ENCODE assay signal across 8 cellular contexts in genomic region chr2:202238234-202239197, GRCh38. TPM values are rescaled to one million over a fixed set of nuclear protein-coding genes. Genes with fewer than 3 reads are reported as not detected.
DNase-seq lines count a peak whose midpoint lies in the region; ATAC-seq and TF ChIP-seq lines count a peak whose summit lies in the region.

Gene SUMO1, minus strand, starts transcription at chr2:202238597. Its CDS starts 146 bp downstream, at chr2:202238451.

- DNase-seq in GM13977 (ENCODE audit: low spot score), result peak; percentile 91
- peak; percentile 76 for DNase-seq in NCI-H146 treated with DMSO at 0.1 percent for 48 hours (lab: John Stamatoyannopoulos, UW; ENCODE audit: unreplicated experiment)
- peak; percentile 86 for DNase-seq in amniotic epithelial cell (ENCODE audit: low read depth)
- DNase-seq in heart right ventricle, result peak; percentile 90 to 91
- DNase-seq in posterior cingulate gyrus, result peak; percentile 85 to 99 (median 94)
- peak; percentile 92 for DNase-seq in type B pancreatic cell (ENCODE audit: extremely low spot score, unreplicated experiment)

- peak within 1 kb of the TSS; percentile 62 to 99 (median 93) for H3K4me3 ChIP-seq in heart right ventricle

- peaks cover 4% of the 10 kb centered on the region for H3K36me3 Mint-ChIP-seq in type B pancreatic cell

- H3K9me3 ChIP-seq in heart right ventricle, result no peaks in the 10 kb centered on the region

- in situ Hi-C loops in GM13977 (cut with MboI; ENCODE audit: low pct_unique_long_range_greater_than_20kb, low sequenced_read_pairs, unreplicated experiment), result no loop called here

- H3K9me3 Mint-ChIP-seq in type B pancreatic cell, result no peaks in the 10 kb centered on the region

- peaks cover 3 to 42% (median 24%) of the 10 kb centered on the region in 9 donors for H3K4me1 ChIP-seq in heart right ventricle

- 2 to 3% methylated on average over 49 to 54 of the region's 54 CpGs for WGBS in heart right ventricle, 2 donors

- H3K27me3 ChIP-seq in heart right ventricle, result no peaks in the 10 kb centered on the region

- peaks cover 21% of the 10 kb centered on the region for H3K4me1 Mint-ChIP-seq in type B pancreatic cell (ENCODE audit: unreplicated experiment)

- peak within 1 kb of the TSS; percentile 99 for H3K4me3 Mint-ChIP-seq in type B pancreatic cell

- intact Hi-C loops in T-helper 1 cell treated with Interleukin-12 subunit alpha and Interleukin-12 subunit beta and Interleukin-4 antibody, amounts not matched to agents 30 ng/mL and 1 ng/mL, for 36 hours (cut with micrococcal nuclease), result loop anchor here (1.0 to 5.0 kb wide), 11 partner anchors 27 to 1426 kb away; partner anchors contain the start of genes BMPR2, CLK1, FZD7 and NOP58
- intact Hi-C loops in heart right ventricle (cut with DNase I) (loop anchor here in 1 of 10 donors (2.0 kb wide), 1 partner anchor 26 kb away; the partner anchor contains the start of gene NOP58), posterior cingulate gyrus (cut with DNase I) (loop anchor here (2.0 kb wide), 1 partner anchor 26 kb away; the partner anchor contains the start of gene NOP58)

- ATAC-seq in HG02870 (IDR thresholded peaks at IDR 0.05; ENCODE audit: unreplicated experiment), result peak; percentile 96
- ATAC-seq in heart right ventricle, result peak; percentile 94 to 98 (median 96)

- peak within 1 kb of the TSS; percentile 44 to 95 (median 91) for H3K27ac ChIP-seq in heart right ventricle

- peaks cover 0 to 2% (median 0%) of the 10 kb centered on the region in 9 donors for H3K36me3 ChIP-seq in heart right ventricle

- peaks cover 8% of the 10 kb centered on the region for H3K27me3 Mint-ChIP-seq in type B pancreatic cell

- peak within 1 kb of the TSS; percentile 97 for H3K27ac Mint-ChIP-seq in type B pancreatic cell

- TF ChIP-seq CTCF in GM13977 (IDR thresholded peaks at IDR 0.05; ENCODE audit: extremely low read depth, insufficient read depth, missing control alignments) (no peak), heart right ventricle (IDR thresholded peaks at IDR 0.05) (peak in 1 of 9 donors; percentile 2), type B pancreatic cell (conservative IDR thresholded peaks at IDR 0.05) (no peak)

RNA-seq across cellular contexts. Expression of gene SUMO1, which starts in this region (rescaled TPM):
- 105 and 112 TPM in 2 replicates for total RNA-seq in T-helper 1 cell treated with Interleukin-12 subunit alpha and Interleukin-12 subunit beta and Interleukin-4 antibody, amounts not matched to agents 30 ng/mL and 1 ng/mL, for 36 hours
- total RNA-seq in heart right ventricle (10 to 100 TPM; 62.2 to 72.8 (median 68.5) TPM), type B pancreatic cell (ENCODE audit: low replicate concordance) (102 and 119 TPM in 2 replicates)
- 10 to 100 TPM; 63.1 to 65.3 TPM for polyA plus RNA-seq in heart right ventricle

Comparison
In these comparisons a context has a peak if more than half of its experiments do, and no peak if none do; other contexts are left out.
1. Peak in every context shown above with its lines: DNase-seq, ATAC-seq, H3K4me3 ChIP-seq and H3K27ac ChIP-seq.